3 cellular contexts compared by ENCODE assay signal in genomic region chr17:39599665-39600468, GRCh38.
A peak's percentile ranks its signal among the peaks of the same experiment; 100 is the strongest.
TF ChIP-seq lines count a peak whose summit lies in the region.

No MANE protein-coding gene starts in this region.

TF ChIP-seq in SK-N-SH, 30 proteins besides CTCF, POLR2A, EP300 and RAD21:
- TF ChIP-seq, protein P1, sequence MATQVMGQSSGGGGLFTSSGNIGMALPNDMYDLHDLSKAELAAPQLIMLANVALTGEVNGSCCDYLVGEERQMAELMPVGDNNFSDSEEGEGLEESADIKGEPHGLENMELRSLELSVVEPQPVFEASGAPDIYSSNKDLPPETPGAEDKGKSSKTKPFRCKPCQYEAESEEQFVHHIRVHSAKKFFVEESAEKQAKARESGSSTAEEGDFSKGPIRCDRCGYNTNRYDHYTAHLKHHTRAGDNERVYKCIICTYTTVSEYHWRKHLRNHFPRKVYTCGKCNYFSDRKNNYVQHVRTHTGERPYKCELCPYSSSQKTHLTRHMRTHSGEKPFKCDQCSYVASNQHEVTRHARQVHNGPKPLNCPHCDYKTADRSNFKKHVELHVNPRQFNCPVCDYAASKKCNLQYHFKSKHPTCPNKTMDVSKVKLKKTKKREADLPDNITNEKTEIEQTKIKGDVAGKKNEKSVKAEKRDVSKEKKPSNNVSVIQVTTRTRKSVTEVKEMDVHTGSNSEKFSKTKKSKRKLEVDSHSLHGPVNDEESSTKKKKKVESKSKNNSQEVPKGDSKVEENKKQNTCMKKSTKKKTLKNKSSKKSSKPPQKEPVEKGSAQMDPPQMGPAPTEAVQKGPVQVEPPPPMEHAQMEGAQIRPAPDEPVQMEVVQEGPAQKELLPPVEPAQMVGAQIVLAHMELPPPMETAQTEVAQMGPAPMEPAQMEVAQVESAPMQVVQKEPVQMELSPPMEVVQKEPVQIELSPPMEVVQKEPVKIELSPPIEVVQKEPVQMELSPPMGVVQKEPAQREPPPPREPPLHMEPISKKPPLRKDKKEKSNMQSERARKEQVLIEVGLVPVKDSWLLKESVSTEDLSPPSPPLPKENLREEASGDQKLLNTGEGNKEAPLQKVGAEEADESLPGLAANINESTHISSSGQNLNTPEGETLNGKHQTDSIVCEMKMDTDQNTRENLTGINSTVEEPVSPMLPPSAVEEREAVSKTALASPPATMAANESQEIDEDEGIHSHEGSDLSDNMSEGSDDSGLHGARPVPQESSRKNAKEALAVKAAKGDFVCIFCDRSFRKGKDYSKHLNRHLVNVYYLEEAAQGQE (IDR thresholded peaks at IDR 0.05; ENCODE audit: low read depth, low read length): no peak
- no peak for TF ChIP-seq GABPA (IDR thresholded peaks at IDR 0.05; ENCODE audit: low read depth)
- TF ChIP-seq JUND (IDR thresholded peaks at IDR 0.05): no peak
- no peak for TF ChIP-seq NFIC (IDR thresholded peaks at IDR 0.05; ENCODE audit: borderline replicate concordance)
- no peak for TF ChIP-seq ZBTB33 (IDR thresholded peaks at IDR 0.05; ENCODE audit: borderline replicate concordance, low read depth)
- no peak for TF ChIP-seq MEF2A (IDR thresholded peaks at IDR 0.05; ENCODE audit: borderline replicate concordance, low read depth)

TF ChIP-seq in SK-N-SH treated with all-trans-retinoic acid at 6 μM for 48 hours, 23 proteins besides CTCF, POLR2A, EP300 and RAD21:
- TF ChIP-seq SNAI2 (CRISPR knock-in tag; IDR thresholded peaks at IDR 0.05) (no peak), TOX (CRISPR knock-in tag; IDR thresholded peaks at IDR 0.05; ENCODE audit: borderline replicate concordance) (no peak), PPARA (CRISPR knock-in tag; IDR thresholded peaks at IDR 0.05; ENCODE audit: borderline replicate concordance) (no peak), POU6F1 (CRISPR knock-in tag; IDR thresholded peaks at IDR 0.05; ENCODE audit: borderline replicate concordance, low read depth) (no peak), ZC3H10 (CRISPR knock-in tag; IDR thresholded peaks at IDR 0.05) (no peak), GLIS3 (CRISPR knock-in tag; IDR thresholded peaks at IDR 0.05) (no peak), ESRRG (CRISPR knock-in tag; IDR thresholded peaks at IDR 0.05) (no peak), TSHZ2 (CRISPR knock-in tag; IDR thresholded peaks at IDR 0.05) (no peak), ARNTL (CRISPR knock-in tag; IDR thresholded peaks at IDR 0.05; ENCODE audit: borderline replicate concordance, low read depth) (no peak), ZNF565 (CRISPR knock-in tag; conservative IDR thresholded peaks at IDR 0.05; ENCODE audit: low read depth) (no peak), TCF4 (CRISPR knock-in tag; IDR thresholded peaks at IDR 0.05; ENCODE audit: borderline replicate concordance) (no peak)
- TF ChIP-seq, protein P2, sequence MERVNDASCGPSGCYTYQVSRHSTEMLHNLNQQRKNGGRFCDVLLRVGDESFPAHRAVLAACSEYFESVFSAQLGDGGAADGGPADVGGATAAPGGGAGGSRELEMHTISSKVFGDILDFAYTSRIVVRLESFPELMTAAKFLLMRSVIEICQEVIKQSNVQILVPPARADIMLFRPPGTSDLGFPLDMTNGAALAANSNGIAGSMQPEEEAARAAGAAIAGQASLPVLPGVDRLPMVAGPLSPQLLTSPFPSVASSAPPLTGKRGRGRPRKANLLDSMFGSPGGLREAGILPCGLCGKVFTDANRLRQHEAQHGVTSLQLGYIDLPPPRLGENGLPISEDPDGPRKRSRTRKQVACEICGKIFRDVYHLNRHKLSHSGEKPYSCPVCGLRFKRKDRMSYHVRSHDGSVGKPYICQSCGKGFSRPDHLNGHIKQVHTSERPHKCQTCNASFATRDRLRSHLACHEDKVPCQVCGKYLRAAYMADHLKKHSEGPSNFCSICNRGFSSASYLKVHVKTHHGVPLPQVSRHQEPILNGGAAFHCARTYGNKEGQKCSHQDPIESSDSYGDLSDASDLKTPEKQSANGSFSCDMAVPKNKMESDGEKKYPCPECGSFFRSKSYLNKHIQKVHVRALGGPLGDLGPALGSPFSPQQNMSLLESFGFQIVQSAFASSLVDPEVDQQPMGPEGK (CRISPR knock-in tag; IDR thresholded peaks at IDR 0.05; ENCODE audit: borderline replicate concordance): no peak

TF ChIP-seq in H1, 55 proteins besides CTCF, POLR2A, EP300 and RAD21:
- TF ChIP-seq RNF2 (IDR thresholded peaks at IDR 0.05; ENCODE audit: borderline replicate concordance, low read depth, low read length, missing control alignments, poor library complexity, severe bottlenecking) (peak; percentile 61), CTBP2 (IDR thresholded peaks at IDR 0.05; ENCODE audit: borderline replicate concordance, insufficient read depth, insufficient read length, low read length) (no peak), EZH2 (IDR thresholded peaks at IDR 0.05; ENCODE audit: low read depth, low read length, severe bottlenecking) (peak; percentile 81), GABPA (IDR thresholded peaks at IDR 0.05; ENCODE audit: borderline replicate concordance, insufficient read depth, low read length) (0 out of 2 replicates have a peak, but pooled peaks have one; percentile 34), KDM1A (IDR thresholded peaks at IDR 0.05; ENCODE audit: borderline replicate concordance, low read length) (no peak), CBX8 (IDR thresholded peaks at IDR 0.05; ENCODE audit: borderline replicate concordance, low read depth, low read length) (peak; percentile 84; the same call in 1 of the 2 replicates), SUZ12 (IDR thresholded peaks at IDR 0.05; ENCODE audit: low read length) (peak; percentile 94)
